In the genomic region with DNA sequence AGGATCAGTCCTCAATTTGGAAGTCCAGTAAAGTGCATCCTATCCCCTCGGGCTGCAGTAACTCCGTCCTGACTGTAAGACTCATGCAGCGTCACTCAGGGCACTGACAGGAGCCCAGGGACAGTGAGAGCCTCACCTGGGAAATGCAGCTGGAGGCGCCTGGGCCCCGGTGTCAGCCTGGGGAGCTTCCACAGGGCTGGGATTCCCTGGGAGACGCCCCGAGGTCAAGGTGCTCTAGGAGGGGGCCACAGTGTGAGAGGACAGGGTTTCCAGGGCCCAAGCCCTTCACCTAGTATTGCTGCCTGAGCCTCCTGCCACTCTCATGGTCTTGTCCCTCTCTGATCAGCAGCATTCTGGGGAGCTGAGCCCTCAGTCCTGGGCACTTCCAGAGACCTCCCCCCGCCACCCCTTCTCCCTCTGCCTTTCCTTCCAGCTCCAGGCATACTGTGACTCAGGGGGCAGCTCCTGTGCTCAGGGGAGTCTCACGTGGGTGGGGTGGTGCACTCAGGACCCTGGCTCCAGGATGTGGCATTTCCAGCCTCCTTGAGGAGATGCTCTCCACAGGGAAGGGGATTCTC, we compare ENCODE assay signal across 17 cellular contexts.
DNase-seq lines count a peak whose midpoint lies in the region; ATAC-seq and TF ChIP-seq lines count a peak whose summit lies in the region.
"Had no signal": no experiment of that assay in that cellular context is flagged by ENCODE, and none has a peak within 500 bp of the region (broad histone marks: within the 10 kb centered on the region; RNA-seq: fewer than 3 reads in every experiment).

No MANE protein-coding gene starts in this region.

- H3K9me3 Mint-ChIP-seq in CD8-positive, alpha-beta T cell, result no peaks in the 10 kb centered on the region
- H3K9me3 Mint-ChIP-seq: activated B cell treated with CpG ODN at 0.5 μM for 24 hours; activated T-helper 1 cell treated with anti-CD3 and anti-CD28 coated beads, Interleukin-12 subunit alpha, Interleukin-12 subunit beta, Interleukin-2, Interleukin-4 antibody, amounts not matched to agents 30 ng/mL and 10 ng/mL and 1 ng/mL, durations not matched to agents 14 hours and 24 hours and 36 hours; IgD-negative memory B cell had no signal

- ATAC-seq in CD8-positive, alpha-beta T cell, result no peak

- CTCF ChIA-PET in CD8-positive, alpha-beta T cell (lab: Charles Lee), result interaction anchor here (1.0 to 11.3 kb wide), 39 partner anchors 8 to 349 kb away, joined by 3 to 173 read pairs (median 9); partner anchors contain the start of gene IGLL5

- H3K27me3 ChIP-seq in CD8-positive, alpha-beta T cell (ENCODE audit: insufficient read depth, low read length), result no peaks in the 10 kb centered on the region
- H3K27me3 ChIP-seq: neutrophil had no signal

- no peaks in the 10 kb centered on the region for H3K36me3 Mint-ChIP-seq in CD8-positive, alpha-beta T cell
- H3K36me3 Mint-ChIP-seq: activated naive CD8-positive, alpha-beta T cell had no signal

- H3K4me1 Mint-ChIP-seq in CD8-positive, alpha-beta T cell (ENCODE audit: low read depth), result peaks cover 57% of the 10 kb centered on the region
- H3K4me1 Mint-ChIP-seq: activated B cell treated with CpG ODN at 0.5 μM for 24 hours, IgD-negative memory B cell had no signal

- H3K27ac Mint-ChIP-seq in CD8-positive, alpha-beta T cell, result peak overlapping the region; percentile 85
- H3K27ac Mint-ChIP-seq: activated B cell treated with CpG ODN at 0.5 μM for 24 hours; activated naive CD8-positive, alpha-beta T cell; activated T-helper 1 cell treated with anti-CD3 and anti-CD28 coated beads, Interleukin-12 subunit alpha, Interleukin-12 subunit beta, Interleukin-2, Interleukin-4 antibody, amounts not matched to agents 30 ng/mL and 10 ng/mL and 1 ng/mL, durations not matched to agents 14 hours and 24 hours and 36 hours had no signal

- H3K4me1 ChIP-seq in CD8-positive, alpha-beta T cell (ENCODE audit: insufficient read depth, low read length), result peaks cover 38% of the 10 kb centered on the region
- H3K4me1 ChIP-seq: gastroesophageal sphincter, left lung, psoas muscle had no signal

- H3K27ac ChIP-seq in C4-2B (no peak overlapping the region), VCaP (peak overlapping the region; percentile 63; the same call in 1 of the 2 replicates)
- H3K27ac ChIP-seq in CD8-positive, alpha-beta T cell (ENCODE audit: low read depth, low read length), result no peak overlapping the region
- H3K27ac ChIP-seq: gastroesophageal sphincter, left lung, neutrophil, psoas muscle had no signal

- H3K4me3 Mint-ChIP-seq in CD8-positive, alpha-beta T cell, result no peak overlapping the region
- H3K4me3 Mint-ChIP-seq: activated B cell treated with CpG ODN at 0.5 μM for 24 hours; activated naive CD8-positive, alpha-beta T cell; activated T-helper 1 cell treated with anti-CD3 and anti-CD28 coated beads, Interleukin-12 subunit alpha, Interleukin-12 subunit beta, Interleukin-2, Interleukin-4 antibody, amounts not matched to agents 30 ng/mL and 10 ng/mL and 1 ng/mL, durations not matched to agents 14 hours and 24 hours and 36 hours; IgD-negative memory B cell had no signal

- no peak overlapping the region for H3K4me3 ChIP-seq in CD8-positive, alpha-beta T cell (ENCODE audit: low read depth, low read length)
- H3K4me3 ChIP-seq: gastroesophageal sphincter, left lung, psoas muscle had no signal

- POLR2A ChIA-PET in CD8-positive, alpha-beta T cell (lab: Charles Lee), result interaction anchor here (0.8 to 3.0 kb wide), 12 partner anchors 9 to 96 kb away, joined by 3 to 26 read pairs (median 4); no protein-coding TSS in a partner anchor

- H3K27me3 Mint-ChIP-seq in CD8-positive, alpha-beta T cell (ENCODE audit: low read depth), result no peaks in the 10 kb centered on the region
- H3K27me3 Mint-ChIP-seq: activated naive CD8-positive, alpha-beta T cell had no signal

- H3K9me3 ChIP-seq in CD8-positive, alpha-beta T cell (ENCODE audit: low read length), result no peaks in the 10 kb centered on the region
- H3K9me3 ChIP-seq: gastroesophageal sphincter, left lung, neutrophil, psoas muscle had no signal

- intact Hi-C loops in CD8-positive, alpha-beta T cell (cut with DNase I, micrococcal nuclease), result loop anchor here (1.0 to 5.0 kb wide), 6 partner anchors 18 to 168 kb away; no protein-coding TSS in a partner anchor

- no peaks in the 10 kb centered on the region for H3K36me3 ChIP-seq in CD8-positive, alpha-beta T cell (ENCODE audit: insufficient read depth, low read length)
- H3K36me3 ChIP-seq: gastroesophageal sphincter, left lung, neutrophil had no signal

- no peak for DNase-seq in CD8-positive, alpha-beta T cell
- DNase-seq in islet precursor cell, result peak; percentile 34
- no peak for DNase-seq in T-helper 1 cell
- no peak for DNase-seq in GM13977 (ENCODE audit: low spot score)
- no peak for DNase-seq in AG08395 (ENCODE audit: low spot score)
- DNase-seq: cerebellar nuclear complex, SIG-M5 had no signal

- TF ChIP-seq CTCF in C4-2B (conservative IDR thresholded peaks at IDR 0.05) (peak; percentile 77), VCaP (conservative IDR thresholded peaks at IDR 0.05) (peak; percentile 10), GM13977 (IDR thresholded peaks at IDR 0.05; ENCODE audit: extremely low read depth, insufficient read depth, missing control alignments) (no peak)
- no peak for TF ChIP-seq CTCF in CD8-positive, alpha-beta T cell (IDR thresholded peaks at IDR 0.05)

- in situ Hi-C loops in GM13977 (cut with MboI; ENCODE audit: low pct_unique_long_range_greater_than_20kb, low sequenced_read_pairs, unreplicated experiment), result no loop called here

Comparison
In these comparisons a context has a peak if more than half of its experiments do, and no peak if none do; other contexts are left out.
1. CTCF ChIP-seq: peak in C4-2B (single experiment) and VCaP (single experiment); none in CD8-positive, alpha-beta T cell (single experiment) and GM13977 (single experiment).